Comparison of ENCODE assay signal across 8 cellular contexts in the genomic region with DNA sequence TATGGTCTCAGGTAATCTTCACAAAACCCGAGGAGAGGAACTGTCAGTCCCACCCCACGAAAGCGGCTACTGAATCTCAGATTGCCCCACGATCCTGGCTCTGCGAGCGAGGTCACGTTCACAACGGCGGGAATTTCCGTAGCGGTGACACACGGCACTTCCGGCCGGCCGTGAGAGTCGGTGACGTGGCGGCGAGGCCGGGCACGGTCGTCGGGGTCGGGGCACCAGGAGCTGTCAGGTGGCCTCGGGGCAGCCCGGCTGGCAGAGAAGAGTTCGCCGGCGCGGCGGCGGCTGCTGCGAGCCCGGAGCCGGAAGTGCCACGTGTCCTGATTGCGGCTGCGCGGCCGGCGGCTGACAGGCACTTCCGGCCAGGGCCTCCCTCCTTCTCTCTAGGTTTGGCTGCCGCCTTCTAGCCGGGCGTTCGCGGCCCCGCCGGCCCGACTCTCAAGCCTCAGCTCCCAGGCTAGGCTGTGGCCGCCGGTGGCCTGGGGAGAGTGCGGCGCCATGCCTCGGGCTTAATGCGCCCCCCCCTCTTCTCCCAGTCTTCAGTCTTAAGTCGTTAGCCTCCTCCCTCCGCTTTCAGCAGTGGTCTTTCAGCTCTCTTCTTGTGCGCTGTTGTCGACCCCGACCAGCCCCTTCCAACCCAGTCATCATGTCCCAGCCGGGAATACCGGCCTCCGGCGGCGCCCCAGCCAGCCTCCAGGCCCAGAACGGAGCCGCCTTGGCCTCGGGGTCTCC. TPM values are rescaled to one million over a fixed set of nuclear protein-coding genes. Genes with fewer than 3 reads are reported as not detected.
DNase-seq lines count a peak whose midpoint lies in the region; ATAC-seq and TF ChIP-seq lines count a peak whose summit lies in the region.

A gene (plus strand): TSS at position 361 of the 738 bp plus-strand sequence. CDS start 292 bp downstream, at position 653.

- in situ Hi-C loops in astrocyte of the cerebellum (cut with HindIII; ENCODE audit: low sequenced_read_pairs): no loop called here

- H3K27ac ChIP-seq in aorta (ENCODE audit: low read depth in 1 of 2, low read length in 2 of 2): peak within 1 kb of the TSS; percentile 84 to 96

- peak; percentile 90 for TF ChIP-seq POLR2A in GM18505 (IDR thresholded peaks at IDR 0.05; ENCODE audit: borderline replicate concordance, extremely low read depth, insufficient read depth, insufficient read length)

- H3K9me3 ChIP-seq in aorta (ENCODE audit: control insufficient read depth, low read length): no peaks in the 10 kb centered on the region

- intact Hi-C loops in aorta (cut with DNase I): loop anchor here in 1 of 2 donors (1.0 kb wide), 1 partner anchor 16 kb away; a partner anchor contains a TSS

- no peak for TF ChIP-seq CTCF in astrocyte of the cerebellum (IDR thresholded peaks at IDR 0.05; ENCODE audit: low read depth, low read length, missing control alignments)

- no peaks in the 10 kb centered on the region for H3K36me3 ChIP-seq in aorta (ENCODE audit: control insufficient read depth in 1 of 2, insufficient read depth in 2 of 2, low read length in 1 of 2)

- peak within 1 kb of the TSS; percentile 99 for H3K4me3 ChIP-seq in astrocyte of the cerebellum (ENCODE audit: low read depth, low read length)
- H3K4me3 ChIP-seq in aorta (ENCODE audit: low read length in 2 of 2): peak within 1 kb of the TSS; percentile 74 to 84

- WGBS in aorta, 2 donors: 0% methylated on average over 46 to 69 of the region's 69 CpGs

- DNase-seq in NCI-H2029 treated with DMSO at 0.1 percent for 48 hours (lab: John Stamatoyannopoulos, UW): peak; percentile 69
- DNase-seq in T-helper 9 cell: peak; percentile 88
- peak; percentile 48 for DNase-seq in astrocyte of the cerebellum (ENCODE audit: low read depth)
- peak; percentile 90 for DNase-seq in hepatic stellate cell (ENCODE audit: low spot score)
- peak; percentile 71 for DNase-seq in renal cortical epithelial cell (ENCODE audit: low read depth)
- peak; percentile 93 to 98 for DNase-seq in aorta

- no peaks in the 10 kb centered on the region for H3K27me3 ChIP-seq in aorta (ENCODE audit: control insufficient read depth in 1 of 2, insufficient read depth in 2 of 2, low read length in 1 of 2)

- H3K4me1 ChIP-seq in aorta (ENCODE audit: control insufficient read depth in 1 of 2, insufficient read depth in 2 of 2, low read length in 2 of 2): peaks cover 0 to 2% of the 10 kb centered on the region in 2 donors

- ATAC-seq in GM18505 (IDR thresholded peaks at IDR 0.05; ENCODE audit: unreplicated experiment) (peak; percentile 79), HG02938 (IDR thresholded peaks at IDR 0.05; ENCODE audit: unreplicated experiment) (peak; percentile 69), aorta (ENCODE audit: low FRiP score) (peak; percentile 96)

RNA-seq across cellular contexts. Expression of the gene that starts here (rescaled TPM):
- total RNA-seq in renal cortical epithelial cell: 25.7 and 47.5 TPM in 2 replicates
- 10 to 100 TPM; 28.8 to 32.0 TPM for total RNA-seq in aorta
- polyA plus RNA-seq in aorta: 10 to 100 TPM in 1 of 2 donors, 1 to 10 TPM in 1; 6.0 to 10.0 TPM

Comparison
In these comparisons a context has a peak if more than half of its experiments do, and no peak if none do; other contexts are left out.
1. Peak in every context shown above with its lines: DNase-seq, ATAC-seq, H3K4me3 ChIP-seq and H3K27ac ChIP-seq.